1 cellular context compared by ENCODE assay signal in the genomic region with DNA sequence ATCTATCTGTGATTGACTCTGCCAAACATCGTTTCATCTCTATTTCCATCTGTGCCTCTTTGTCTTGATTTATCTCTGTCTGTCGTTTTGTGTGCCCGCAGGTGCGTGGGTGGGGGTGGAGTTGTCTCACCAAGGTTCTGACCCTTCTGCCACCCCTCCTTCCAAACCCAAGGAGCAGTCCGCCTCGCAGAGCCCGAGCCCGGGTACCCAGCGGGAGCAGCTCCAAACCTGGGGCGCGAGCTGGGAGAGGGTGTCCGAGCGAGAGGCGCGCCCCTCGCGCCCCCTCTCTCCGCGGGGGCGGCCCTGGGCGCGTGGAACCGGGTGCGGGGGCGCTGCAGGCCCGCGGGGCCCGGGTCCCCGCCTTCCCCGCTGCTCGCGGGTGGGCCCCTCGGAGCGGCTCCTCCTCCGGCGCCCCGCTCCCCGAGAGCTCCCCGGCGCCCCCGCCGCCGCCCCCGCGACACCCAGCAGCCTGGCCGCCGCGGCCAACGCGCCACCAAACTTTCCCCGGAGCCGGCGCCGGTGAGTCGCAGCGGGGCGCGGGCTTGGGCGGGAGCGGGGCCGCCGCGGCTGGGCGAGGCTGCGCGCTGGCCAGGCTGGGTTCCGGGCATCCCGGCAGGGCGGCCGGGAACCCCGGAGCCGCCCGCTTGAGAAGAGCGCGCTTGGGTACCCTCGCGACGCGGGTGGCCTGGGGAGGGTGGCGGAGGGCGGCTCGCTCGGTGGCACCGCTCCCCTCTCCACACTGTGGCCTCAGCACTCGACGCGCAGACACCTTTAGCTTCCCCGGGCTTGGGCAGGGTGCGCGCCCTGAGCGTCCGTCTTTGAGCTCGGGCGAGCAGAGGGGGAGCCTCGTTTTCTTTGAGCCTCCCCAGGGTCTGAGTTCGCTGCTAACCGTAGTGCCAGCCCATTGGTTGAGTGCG.
TF ChIP-seq lines count a peak whose summit lies in the region.

A gene with protein sequence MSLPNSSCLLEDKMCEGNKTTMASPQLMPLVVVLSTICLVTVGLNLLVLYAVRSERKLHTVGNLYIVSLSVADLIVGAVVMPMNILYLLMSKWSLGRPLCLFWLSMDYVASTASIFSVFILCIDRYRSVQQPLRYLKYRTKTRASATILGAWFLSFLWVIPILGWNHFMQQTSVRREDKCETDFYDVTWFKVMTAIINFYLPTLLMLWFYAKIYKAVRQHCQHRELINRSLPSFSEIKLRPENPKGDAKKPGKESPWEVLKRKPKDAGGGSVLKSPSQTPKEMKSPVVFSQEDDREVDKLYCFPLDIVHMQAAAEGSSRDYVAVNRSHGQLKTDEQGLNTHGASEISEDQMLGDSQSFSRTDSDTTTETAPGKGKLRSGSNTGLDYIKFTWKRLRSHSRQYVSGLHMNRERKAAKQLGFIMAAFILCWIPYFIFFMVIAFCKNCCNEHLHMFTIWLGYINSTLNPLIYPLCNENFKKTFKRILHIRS (plus strand): TSS at position 458 of the 917 bp plus-strand sequence. CDS start 104,545 bp downstream, outside the sequence.

TF ChIP-seq in H1, 55 proteins besides CTCF, POLR2A, EP300 and RAD21:
- TF ChIP-seq HDAC2 (IDR thresholded peaks at IDR 0.05; ENCODE audit: borderline replicate concordance in 1 of 2, low read depth in 2 of 2, low read length in 2 of 2) (0 out of 4 replicates have a peak, but pooled peaks of 1 of the 2 experiments have one; percentile 11), BACH1 (IDR thresholded peaks at IDR 0.05; ENCODE audit: low read length) (no peak), SP4 (IDR thresholded peaks at IDR 0.05; ENCODE audit: low read length) (no peak), YY1 (IDR thresholded peaks at IDR 0.05; ENCODE audit: low read depth, low read length) (no peak), KDM4A (IDR thresholded peaks at IDR 0.05; ENCODE audit: low read depth, low read length, severe bottlenecking) (peak; percentile 69), POU5F1 (IDR thresholded peaks at IDR 0.05; ENCODE audit: low read depth, low read length) (no peak), POLR2AphosphoS5 (IDR thresholded peaks at IDR 0.05; ENCODE audit: low read depth, low read length) (no peak), CTBP2 (IDR thresholded peaks at IDR 0.05; ENCODE audit: borderline replicate concordance, insufficient read depth, insufficient read length, low read length) (no peak), CBX8 (IDR thresholded peaks at IDR 0.05; ENCODE audit: borderline replicate concordance, low read depth, low read length) (no peak), EZH2 (IDR thresholded peaks at IDR 0.05; ENCODE audit: low read depth, low read length, severe bottlenecking) (peak; percentile 45), SUZ12 (IDR thresholded peaks at IDR 0.05; ENCODE audit: low read length) (peak; percentile 64), EGR1 (IDR thresholded peaks at IDR 0.05; ENCODE audit: borderline replicate concordance, low read depth, low read length) (0 out of 2 replicates have a peak, but pooled peaks have one; percentile 8), SIX5 (IDR thresholded peaks at IDR 0.05; ENCODE audit: low read depth, low read length) (no peak), KDM5A (IDR thresholded peaks at IDR 0.05; ENCODE audit: low read length) (no peak), BCL11A (IDR thresholded peaks at IDR 0.05; ENCODE audit: low read depth in 2 of 2, low read length in 2 of 2) (no peak)
- TF ChIP-seq, protein P1, sequence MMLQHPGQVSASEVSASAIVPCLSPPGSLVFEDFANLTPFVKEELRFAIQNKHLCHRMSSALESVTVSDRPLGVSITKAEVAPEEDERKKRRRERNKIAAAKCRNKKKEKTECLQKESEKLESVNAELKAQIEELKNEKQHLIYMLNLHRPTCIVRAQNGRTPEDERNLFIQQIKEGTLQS (IDR thresholded peaks at IDR 0.05; ENCODE audit: insufficient read depth, low read depth, low read length), result no peak
- TF ChIP-seq, protein P2, sequence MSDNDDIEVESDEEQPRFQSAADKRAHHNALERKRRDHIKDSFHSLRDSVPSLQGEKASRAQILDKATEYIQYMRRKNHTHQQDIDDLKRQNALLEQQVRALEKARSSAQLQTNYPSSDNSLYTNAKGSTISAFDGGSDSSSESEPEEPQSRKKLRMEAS (IDR thresholded peaks at IDR 0.05), result 0 out of 2 replicates have a peak, but pooled peaks have one; percentile 5
